29 cellular contexts compared by ENCODE assay signal in the genomic region with DNA sequence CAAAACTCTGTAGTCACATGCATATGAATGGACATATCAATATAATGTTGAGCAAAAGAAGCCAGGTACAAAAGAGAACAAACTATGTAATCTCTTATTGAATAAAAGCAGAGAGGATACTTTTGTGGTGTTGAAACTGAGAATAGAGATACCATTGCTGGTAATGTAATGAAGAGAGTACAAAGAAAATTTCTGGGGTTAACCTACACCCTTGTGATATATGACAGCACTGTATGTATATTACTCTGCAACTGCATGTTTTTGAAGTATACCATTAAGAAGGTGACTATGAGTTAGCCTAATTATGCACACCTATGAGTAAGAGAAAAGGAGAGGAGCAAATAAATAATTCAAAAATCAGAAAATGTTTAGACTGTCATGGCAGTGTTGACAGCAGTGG.
"Had no signal": no experiment of that assay in that cellular context is flagged by ENCODE, and none has a peak within 500 bp of the region (broad histone marks: within the 10 kb centered on the region; RNA-seq: fewer than 3 reads in every experiment).

No MANE protein-coding gene starts in this region.

- H3K36me3 ChIP-seq: stomach, suprapubic skin, thoracic aorta, thyroid gland, tibial artery, tibial nerve, transverse colon, upper lobe of left lung, upper lobe of right lung, uterus, vagina had no signal

- ATAC-seq: stimulated activated effector memory CD8-positive, alpha-beta T cell treated with anti-CD3 and anti-CD28 coated beads, Interleukin-12 subunit alpha, Interleukin-12 subunit beta, amount 100 ng/mL, for 72 hours; stimulated activated memory B cell treated with anti-CD40 and anti-IgM and Interleukin-4, amounts not matched to agents 10 μg/mL and 1 μg/mL and 100 μg/mL, for 72 hours; stimulated activated naive B cell treated with anti-CD40 and anti-IgM and Interleukin-4, amounts not matched to agents 10 μg/mL and 1 μg/mL and 100 μg/mL, for 72 hours; stimulated activated naive CD8-positive, alpha-beta T cell treated with anti-CD3 and anti-CD28 coated beads, Interleukin-15, amount 100 ng/mL, for 72 hours; stimulated activated naive CD8-positive, alpha-beta T cell treated with anti-CD3 and anti-CD28 coated beads, Interleukin-15, Interleukin-2, amounts not matched to agents 100 U/mL and 50 U/mL, for 24 hours; upper lobe of right lung had no signal

- H3K27ac Mint-ChIP-seq: stimulated activated effector memory CD8-positive, alpha-beta T cell treated with anti-CD3 and anti-CD28 coated beads, Interleukin-12 subunit alpha, Interleukin-12 subunit beta, amount 100 ng/mL, for 72 hours; stimulated activated memory B cell treated with anti-CD40 and anti-IgM and Interleukin-4, amounts not matched to agents 10 μg/mL and 1 μg/mL and 100 μg/mL, for 72 hours; stimulated activated naive B cell treated with anti-CD40 and anti-IgM and Interleukin-4, amounts not matched to agents 10 μg/mL and 1 μg/mL and 100 μg/mL, for 72 hours; stimulated activated naive CD8-positive, alpha-beta T cell treated with anti-CD3 and anti-CD28 coated beads, Interleukin-15, amount 100 ng/mL, for 72 hours; stimulated activated naive CD8-positive, alpha-beta T cell treated with anti-CD3 and anti-CD28 coated beads, Interleukin-15, Interleukin-2, amounts not matched to agents 100 ng/mL and 50 ng/mL, for 24 hours; type B pancreatic cell had no signal

- H3K27me3 Mint-ChIP-seq: stimulated activated memory B cell treated with anti-CD40 and anti-IgM and Interleukin-4, amounts not matched to agents 10 μg/mL and 1 μg/mL and 100 μg/mL, for 72 hours; stimulated activated naive B cell treated with anti-CD40 and anti-IgM and Interleukin-4, amounts not matched to agents 10 μg/mL and 1 μg/mL and 100 μg/mL, for 72 hours; stimulated activated naive CD8-positive, alpha-beta T cell treated with anti-CD3 and anti-CD28 coated beads, Interleukin-15, amount 100 ng/mL, for 72 hours; stimulated activated naive CD8-positive, alpha-beta T cell treated with anti-CD3 and anti-CD28 coated beads, Interleukin-15, Interleukin-2, amounts not matched to agents 100 ng/mL and 50 ng/mL, for 24 hours; type B pancreatic cell had no signal

- FAIRE-seq: urothelium cell line had no signal

- DNase-seq: stimulated activated CD4-positive, alpha-beta T cell treated with anti-CD3 and anti-CD28 coated beads, Interleukin-2, amount 100 ng/mL, for 48 hours; stimulated activated CD4-positive, alpha-beta T cell treated with anti-CD3 and anti-CD28 coated beads, Interleukin-4, amount 100 ng/mL, for 1 hour; stimulated activated CD4-positive, alpha-beta T cell treated with anti-CD3 and anti-CD28 coated beads, Interleukin-4, amount 100 ng/mL, for 24 hours; stimulated activated CD4-positive, alpha-beta T cell treated with anti-CD3 and anti-CD28 coated beads, Interleukin-4, amount 100 ng/mL, for 4 hours; stimulated activated CD8-positive, alpha-beta memory T cell treated with anti-CD3 and anti-CD28 coated beads, Interleukin-4, amount 100 ng/mL, for 48 hours; stimulated activated naive B cell treated with anti-CD40 and anti-IgM and Interleukin-4, amounts not matched to agents 10 μg/mL and 1 μg/mL and 100 μg/mL, for 72 hours; stimulated activated naive CD4-positive, alpha-beta T cell; stimulated activated naive CD4-positive, alpha-beta T cell treated with Interleukin-2 at 50 U/mL for 16 hours; stimulated activated naive CD8-positive, alpha-beta T cell treated with anti-CD3 and anti-CD28 coated beads, Interleukin-15, amount 100 ng/mL, for 72 hours; stimulated activated naive CD8-positive, alpha-beta T cell treated with anti-CD3 and anti-CD28 coated beads, Interleukin-15, Interleukin-2, amounts not matched to agents 100 U/mL and 50 U/mL, for 24 hours; stomach; substantia nigra; testis; thyroid gland; tibial artery; transverse colon; trophoblast cell; upper lobe of left lung; upper lobe of right lung; uterus had no signal

- H3K4me1 Mint-ChIP-seq: stimulated activated effector memory CD8-positive, alpha-beta T cell treated with anti-CD3 and anti-CD28 coated beads, Interleukin-12 subunit alpha, Interleukin-12 subunit beta, amount 100 ng/mL, for 72 hours; stimulated activated memory B cell treated with anti-CD40 and anti-IgM and Interleukin-4, amounts not matched to agents 10 μg/mL and 1 μg/mL and 100 μg/mL, for 72 hours; stimulated activated naive B cell treated with anti-CD40 and anti-IgM and Interleukin-4, amounts not matched to agents 10 μg/mL and 1 μg/mL and 100 μg/mL, for 72 hours; stimulated activated naive CD8-positive, alpha-beta T cell treated with anti-CD3 and anti-CD28 coated beads, Interleukin-15, amount 100 ng/mL, for 72 hours had no signal

- H3K4me3 ChIP-seq: stomach, suprapubic skin, testis, thoracic aorta, thyroid gland, tibial artery, tibial nerve, transverse colon, upper lobe of left lung, upper lobe of right lung, uterus, vagina had no signal

- H3K4me3 Mint-ChIP-seq: stimulated activated effector memory CD8-positive, alpha-beta T cell treated with anti-CD3 and anti-CD28 coated beads, Interleukin-12 subunit alpha, Interleukin-12 subunit beta, amount 100 ng/mL, for 72 hours; stimulated activated memory B cell treated with anti-CD40 and anti-IgM and Interleukin-4, amounts not matched to agents 10 μg/mL and 1 μg/mL and 100 μg/mL, for 72 hours; stimulated activated naive B cell treated with anti-CD40 and anti-IgM and Interleukin-4, amounts not matched to agents 10 μg/mL and 1 μg/mL and 100 μg/mL, for 72 hours; stimulated activated naive CD8-positive, alpha-beta T cell treated with anti-CD3 and anti-CD28 coated beads, Interleukin-15, amount 100 ng/mL, for 72 hours; stimulated activated naive CD8-positive, alpha-beta T cell treated with anti-CD3 and anti-CD28 coated beads, Interleukin-15, Interleukin-2, amounts not matched to agents 100 ng/mL and 50 ng/mL, for 24 hours; type B pancreatic cell had no signal

- H3K4me1 ChIP-seq: stomach, suprapubic skin, testis, thyroid gland, tibial artery, tibial nerve, transverse colon, upper lobe of left lung, upper lobe of right lung, uterus, vagina had no signal

- H3K9me3 ChIP-seq: suprapubic skin, testis, thoracic aorta, thyroid gland, tibial artery, tibial nerve, transverse colon, upper lobe of left lung, upper lobe of right lung, uterus, vagina had no signal

- H3K36me3 Mint-ChIP-seq: stimulated activated effector memory CD8-positive, alpha-beta T cell treated with anti-CD3 and anti-CD28 coated beads, Interleukin-12 subunit alpha, Interleukin-12 subunit beta, amount 100 ng/mL, for 72 hours; stimulated activated memory B cell treated with anti-CD40 and anti-IgM and Interleukin-4, amounts not matched to agents 10 μg/mL and 1 μg/mL and 100 μg/mL, for 72 hours; stimulated activated naive B cell treated with anti-CD40 and anti-IgM and Interleukin-4, amounts not matched to agents 10 μg/mL and 1 μg/mL and 100 μg/mL, for 72 hours; type B pancreatic cell had no signal

- H3K27ac ChIP-seq: stomach, suprapubic skin, testis, thoracic aorta, thyroid gland, tibial artery, tibial nerve, transverse colon, upper lobe of left lung, upper lobe of right lung, uterus, vagina had no signal

- H3K27me3 ChIP-seq: stomach, suprapubic skin, testis, thyroid gland, tibial artery, tibial nerve, transverse colon, upper lobe of left lung, upper lobe of right lung, uterus, vagina had no signal
